ENCODE assay signal across 8 cellular contexts in genomic region chrX:32839781-32840180, GRCh38.
"Had no signal": no experiment of that assay in that cellular context is flagged by ENCODE, and none has a peak within 500 bp of the region (broad histone marks: within the 10 kb centered on the region; RNA-seq: fewer than 3 reads in every experiment).

No MANE protein-coding gene starts in this region.

- H3K4me1 Mint-ChIP-seq: GM23338 had no signal

- H3K4me1 ChIP-seq: HAP-1 had no signal

- DNase-seq: GM23248, GOT3, H7, H9, HCEC 1CT, HFFc6 had no signal

- H3K27ac ChIP-seq: GM23248 had no signal

- H3K27ac Mint-ChIP-seq: GM23338, H9, HFFc6 had no signal

- H3K4me3 Mint-ChIP-seq: GM23338, H9, HFFc6 had no signal

- H3K9me3 Mint-ChIP-seq: GM23338 had no signal

- H3K36me3 ChIP-seq: HAP-1 had no signal

- H3K4me3 ChIP-seq: GM23248, GM23338, HAP-1 had no signal

- H3K9me3 ChIP-seq: HAP-1 had no signal
